Comparison of ENCODE assay signal across 37 cellular contexts in the genomic region with DNA sequence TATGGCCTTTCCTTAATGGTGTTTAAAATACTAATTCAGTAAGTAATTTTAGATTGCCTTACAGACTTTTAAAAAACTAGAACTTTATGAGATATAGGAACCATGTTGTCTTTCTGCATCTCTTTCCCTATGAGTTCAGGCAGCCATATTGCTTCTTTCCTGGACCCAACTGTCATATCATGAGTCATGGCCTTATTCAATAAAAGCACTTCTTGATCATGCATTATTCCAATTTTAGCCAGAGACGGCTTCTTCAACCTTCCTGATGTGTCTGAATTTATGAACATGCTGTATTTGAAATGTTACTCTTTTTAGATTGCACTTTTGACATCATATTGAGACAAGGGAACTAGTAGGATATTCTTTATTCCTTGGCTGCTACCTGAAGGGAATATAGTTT.
"Had no signal": no experiment of that assay in that cellular context is flagged by ENCODE, and none has a peak within 500 bp of the region (broad histone marks: within the 10 kb centered on the region; RNA-seq: fewer than 3 reads in every experiment).

No MANE protein-coding gene starts in this region.

- H3K4me3 ChIP-seq: adrenal gland, body of pancreas, breast epithelium had no signal

- H3K27ac Mint-ChIP-seq: activated CD4-positive, alpha-beta memory T cell treated with anti-CD3 and anti-CD28 coated beads, Interleukin-2, amount 10 ng/mL, durations not matched to agents 7 days and 5 days; activated CD4-positive, alpha-beta T cell treated with anti-CD3 and anti-CD28 coated beads for 36 hours; activated CD4-positive, alpha-beta T cell treated with anti-CD3 and anti-CD28 coated beads, Interleukin-2, amount 10 ng/mL, durations not matched to agents 7 days and 5 days; activated CD8-positive, alpha-beta memory T cell treated with anti-CD3 and anti-CD28 coated beads, Interleukin-2, amount 10 ng/mL, durations not matched to agents 7 days and 5 days; activated CD8-positive, alpha-beta T cell treated with anti-CD3 and anti-CD28 coated beads, Interleukin-2, amount 10 ng/mL, durations not matched to agents 7 days and 5 days; activated naive CD4-positive, alpha-beta T cell treated with anti-CD3 and anti-CD28 coated beads for 36 hours; activated naive CD4-positive, alpha-beta T cell treated with anti-CD3 and anti-CD28 coated beads, Interleukin-2, amount 50 U/mL, for 72 hours; activated naive CD8-positive, alpha-beta T cell treated with anti-CD3 and anti-CD28 coated beads for 36 hours; activated T-cell treated with anti-CD3 and anti-CD28 coated beads, Interleukin-2, amount 50 U/mL, for 24 hours; activated T-cell treated with anti-CD3 and anti-CD28 coated beads, Interleukin-2, amount 50 U/mL, for 72 hours; activated T-helper 1 cell treated with anti-CD3 and anti-CD28 coated beads, Interleukin-12 subunit alpha, Interleukin-12 subunit beta, Interleukin-2, Interleukin-4 antibody, amounts not matched to agents 30 ng/mL and 10 ng/mL and 1 ng/mL, durations not matched to agents 14 hours and 24 hours and 36 hours; activated T-helper 17 cell treated with anti-CD3 and anti-CD28 coated beads, Interleukin-2, amount 50 U/mL, for 72 hours; T-helper 1 cell treated with Interleukin-12 subunit alpha and Interleukin-12 subunit beta and Interleukin-4 antibody, amounts not matched to agents 30 μg/mL and 1 μg/mL, for 36 hours; T-helper 2 cell treated with Interferon-gamma antibody and Interleukin-4, amounts not matched to agents 5 μg/mL and 100 μg/mL, for 36 hours; WTC11 had no signal

- H3K36me3 ChIP-seq: brain microvascular endothelial cell, breast epithelium had no signal

- H3K27me3 ChIP-seq: adrenal gland, body of pancreas, brain microvascular endothelial cell, breast epithelium had no signal

- DNase-seq: activated CD4-positive, alpha-beta memory T cell treated with anti-CD3 and anti-CD28 coated beads, Interleukin-2, amount 10 ng/mL, durations not matched to agents 7 days and 5 days; activated CD4-positive, alpha-beta T cell treated with anti-CD3 and anti-CD28 coated beads for 1 hour; activated CD4-positive, alpha-beta T cell treated with anti-CD3 and anti-CD28 coated beads for 36 hours; activated CD4-positive, alpha-beta T cell treated with anti-CD3 and anti-CD28 coated beads for 48 hours; activated CD4-positive, alpha-beta T cell treated with anti-CD3 and anti-CD28 coated beads, Interleukin-2, amount 10 ng/mL, durations not matched to agents 7 days and 5 days; activated CD4-positive, alpha-beta T cell treated with anti-CD3 and anti-CD28 coated beads, Interleukin-2, amount 50 U/mL, for 48 hours; activated CD4-positive, CD25-positive, alpha-beta regulatory T cell; activated CD8-positive, alpha-beta memory T cell treated with anti-CD3 and anti-CD28 coated beads for 24 hours; activated CD8-positive, alpha-beta memory T cell treated with anti-CD3 and anti-CD28 coated beads, Interleukin-2, amount 10 ng/mL, durations not matched to agents 7 days and 5 days; activated CD8-positive, alpha-beta memory T cell treated with anti-CD3 and anti-CD28 coated beads, Interleukin-2, amount 50 U/mL, for 48 hours; activated CD8-positive, alpha-beta T cell treated with anti-CD3 and anti-CD28 coated beads, Interleukin-2, amount 10 ng/mL, durations not matched to agents 7 days and 5 days; activated effector memory CD4-positive, alpha-beta T cell treated with anti-CD3 and anti-CD28 coated beads, Interleukin-2, amount 50 U/mL, for 16 hours; activated gamma-delta T cell treated with Interleukin-2 at 50 U/mL for 16 hours; activated naive CD4-positive, alpha-beta T cell; activated naive CD4-positive, alpha-beta T cell treated with anti-CD3 and anti-CD28 coated beads for 36 hours; activated naive CD4-positive, alpha-beta T cell treated with anti-CD3 and anti-CD28 coated beads, Interleukin-2, amount 50 U/mL, for 16 hours; activated naive CD8-positive, alpha-beta T cell treated with anti-CD3 and anti-CD28 coated beads for 36 hours; activated T-cell treated with anti-CD3 and anti-CD28 coated beads, Interleukin-2, amount 50 U/mL, for 24 hours; activated T-cell treated with anti-CD3 and anti-CD28 coated beads, Interleukin-2, amount 50 U/mL, for 72 hours; amniotic stem cell; aorta; body of pancreas; cerebellar nuclear complex; T-helper 1 cell; T-helper 2 cell; T-helper 9 cell had no signal

- H3K9me3 ChIP-seq: adrenal gland, body of pancreas, breast epithelium had no signal

- H3K4me1 Mint-ChIP-seq: activated CD4-positive, alpha-beta T cell treated with anti-CD3 and anti-CD28 coated beads for 36 hours; activated CD4-positive, alpha-beta T cell treated with anti-CD3 and anti-CD28 coated beads, Interleukin-2, amount 10 ng/mL, durations not matched to agents 7 days and 5 days; activated naive CD8-positive, alpha-beta T cell treated with anti-CD3 and anti-CD28 coated beads for 36 hours; activated T-helper 17 cell treated with anti-CD3 and anti-CD28 coated beads, Interleukin-2, amount 50 U/mL, for 72 hours; central memory CD8-positive, alpha-beta T cell had no signal

- H3K36me3 Mint-ChIP-seq: activated CD8-positive, alpha-beta memory T cell treated with anti-CD3 and anti-CD28 coated beads, Interleukin-2, amount 10 ng/mL, durations not matched to agents 7 days and 5 days; activated naive CD4-positive, alpha-beta T cell treated with anti-CD3 and anti-CD28 coated beads, Interleukin-2, amount 50 U/mL, for 72 hours; activated naive CD8-positive, alpha-beta T cell treated with anti-CD3 and anti-CD28 coated beads for 36 hours; WTC11 had no signal

- H3K4me3 Mint-ChIP-seq: activated CD4-positive, alpha-beta memory T cell treated with anti-CD3 and anti-CD28 coated beads, Interleukin-2, amount 10 ng/mL, durations not matched to agents 7 days and 5 days; activated CD4-positive, alpha-beta T cell treated with anti-CD3 and anti-CD28 coated beads for 36 hours; activated CD4-positive, alpha-beta T cell treated with anti-CD3 and anti-CD28 coated beads, Interleukin-2, amount 10 ng/mL, durations not matched to agents 7 days and 5 days; activated CD8-positive, alpha-beta memory T cell treated with anti-CD3 and anti-CD28 coated beads, Interleukin-2, amount 10 ng/mL, durations not matched to agents 7 days and 5 days; activated CD8-positive, alpha-beta T cell treated with anti-CD3 and anti-CD28 coated beads, Interleukin-2, amount 10 ng/mL, durations not matched to agents 7 days and 5 days; activated naive CD4-positive, alpha-beta T cell treated with anti-CD3 and anti-CD28 coated beads for 36 hours; activated naive CD8-positive, alpha-beta T cell treated with anti-CD3 and anti-CD28 coated beads for 36 hours; activated T-cell treated with anti-CD3 and anti-CD28 coated beads, Interleukin-2, amount 50 U/mL, for 24 hours; activated T-cell treated with anti-CD3 and anti-CD28 coated beads, Interleukin-2, amount 50 U/mL, for 72 hours; activated T-helper 1 cell treated with anti-CD3 and anti-CD28 coated beads, Interleukin-12 subunit alpha, Interleukin-12 subunit beta, Interleukin-2, Interleukin-4 antibody, amounts not matched to agents 30 ng/mL and 10 ng/mL and 1 ng/mL, durations not matched to agents 14 hours and 24 hours and 36 hours; activated T-helper 17 cell treated with anti-CD3 and anti-CD28 coated beads, Interleukin-2, amount 50 U/mL, for 72 hours; central memory CD8-positive, alpha-beta T cell; T-helper 1 cell treated with Interleukin-12 subunit alpha and Interleukin-12 subunit beta and Interleukin-4 antibody, amounts not matched to agents 30 μg/mL and 1 μg/mL, for 36 hours; T-helper 2 cell treated with Interferon-gamma antibody and Interleukin-4, amounts not matched to agents 5 μg/mL and 100 μg/mL, for 36 hours; WTC11 had no signal

- H3K27ac ChIP-seq: body of pancreas, brain microvascular endothelial cell, breast epithelium, VCaP had no signal

- H3K9me3 Mint-ChIP-seq: activated CD4-positive, alpha-beta memory T cell treated with anti-CD3 and anti-CD28 coated beads, Interleukin-2, amount 10 ng/mL, durations not matched to agents 7 days and 5 days; activated CD4-positive, alpha-beta T cell treated with anti-CD3 and anti-CD28 coated beads, Interleukin-2, amount 10 ng/mL, durations not matched to agents 7 days and 5 days; activated naive CD4-positive, alpha-beta T cell treated with anti-CD3 and anti-CD28 coated beads for 36 hours; activated naive CD4-positive, alpha-beta T cell treated with anti-CD3 and anti-CD28 coated beads, Interleukin-2, amount 50 U/mL, for 72 hours; activated naive CD8-positive, alpha-beta T cell treated with anti-CD3 and anti-CD28 coated beads for 36 hours; activated T-cell treated with anti-CD3 and anti-CD28 coated beads, Interleukin-2, amount 50 U/mL, for 24 hours; activated T-cell treated with anti-CD3 and anti-CD28 coated beads, Interleukin-2, amount 50 U/mL, for 72 hours; activated T-helper 1 cell treated with anti-CD3 and anti-CD28 coated beads, Interleukin-12 subunit alpha, Interleukin-12 subunit beta, Interleukin-2, Interleukin-4 antibody, amounts not matched to agents 30 ng/mL and 10 ng/mL and 1 ng/mL, durations not matched to agents 14 hours and 24 hours and 36 hours; activated T-helper 17 cell treated with anti-CD3 and anti-CD28 coated beads, Interleukin-2, amount 50 U/mL, for 72 hours; central memory CD8-positive, alpha-beta T cell; T-helper 1 cell treated with Interleukin-12 subunit alpha and Interleukin-12 subunit beta and Interleukin-4 antibody, amounts not matched to agents 30 μg/mL and 1 μg/mL, for 36 hours; T-helper 2 cell treated with Interferon-gamma antibody and Interleukin-4, amounts not matched to agents 5 μg/mL and 100 μg/mL, for 36 hours; WTC11 had no signal
